Comparison of ENCODE assay signal across 8 cellular contexts in the genomic region with DNA sequence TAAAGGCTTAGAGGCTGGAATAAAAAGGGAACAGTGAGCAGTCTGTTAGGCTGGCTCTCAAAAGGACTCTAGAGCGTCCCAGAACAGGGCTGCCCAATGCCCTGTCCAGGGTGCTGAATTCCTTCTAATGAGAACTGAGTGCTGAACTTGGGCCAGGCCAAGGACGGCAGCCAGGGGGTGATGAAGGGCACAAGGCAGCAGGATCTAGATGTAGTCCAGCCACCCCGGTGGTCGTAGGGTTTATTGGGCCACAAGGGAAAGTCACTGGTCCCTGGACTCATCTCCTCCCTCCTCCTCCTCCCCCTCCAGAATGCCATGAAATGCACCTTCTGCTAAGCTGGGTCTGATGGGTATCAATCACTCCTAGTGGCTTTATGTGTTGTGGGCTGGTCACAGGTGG. TPM values are rescaled to one million over a fixed set of nuclear protein-coding genes. Genes with fewer than 3 reads are reported as not detected.
DNase-seq lines count a peak whose midpoint lies in the region; ATAC-seq and TF ChIP-seq lines count a peak whose summit lies in the region.

No MANE protein-coding gene starts in this region.

- H3K27ac ChIP-seq in ovary (no peak overlapping the region), esophagus muscularis mucosa (replicated peaks in 1 of 4) (no peak overlapping the region)

- TF ChIP-seq CTCF in GM06990 (IDR thresholded peaks at IDR 0.05; ENCODE audit: insufficient read depth, low read length, poor library complexity, severe bottlenecking) (peak; percentile 36), ovary (IDR thresholded peaks at IDR 0.05) (no peak), esophagus muscularis mucosa (IDR thresholded peaks at IDR 0.05) (peak in 1 of 3 experiments; percentile 24)

- no peak for DNase-seq in GM06990 (ENCODE audit: extremely low read depth, insufficient read length)
- peak; percentile 56 for DNase-seq in NCI-H1048 (lab: John Stamatoyannopoulos, UW)
- peak; percentile 14 for DNase-seq in activated T-cell treated with anti-CD3 and anti-CD28 coated beads for 24 hours (ENCODE audit: low read depth)
- DNase-seq in foreskin melanocyte: peak; percentile 70
- DNase-seq in ovary: peak in 4 of 5 donors; percentile 53 to 74 (median 66)
- DNase-seq in esophagus muscularis mucosa (ENCODE audit: extremely low spot score): no peak
- DNase-seq in NK-92 treated with Interleukin-12 subunit alpha and Interleukin-12 subunit beta, amount 100 ng/mL, for 24 hours (lab: John Stamatoyannopoulos, UW): no peak

- intact Hi-C loops in ovary (cut with DNase I) (no loop called here), esophagus muscularis mucosa (cut with DNase I) (no loop called here)

- 0 to 7% (median 2%) methylated on average over 2 to 4 of the region's 4 CpGs for WGBS in ovary, 3 donors
- 17% methylated on average over 4 of the region's 4 CpGs for WGBS in esophagus muscularis mucosa

- no peaks in the 10 kb centered on the region; the same call in 1 of the 2 replicates for H3K27me3 ChIP-seq in GM06990 (replicated peaks; ENCODE audit: control insufficient read depth, insufficient read depth, low read length)
- H3K27me3 ChIP-seq in ovary: no peaks in the 10 kb centered on the region
- H3K27me3 ChIP-seq in esophagus muscularis mucosa: no peaks in the 10 kb centered on the region

- no peak for TF ChIP-seq EP300 in ovary (IDR thresholded peaks at IDR 0.05)
- no peak for TF ChIP-seq EP300 in esophagus muscularis mucosa (IDR thresholded peaks at IDR 0.05)

- no peak for ATAC-seq in HG02938 (IDR thresholded peaks at IDR 0.05; ENCODE audit: unreplicated experiment)

- H3K9me3 ChIP-seq in ovary (no peaks in the 10 kb centered on the region), esophagus muscularis mucosa (no peaks in the 10 kb centered on the region)

- TF ChIP-seq POLR2A in ovary (IDR thresholded peaks at IDR 0.05) (no peak), esophagus muscularis mucosa (IDR thresholded peaks at IDR 0.05; ENCODE audit: low read depth) (no peak)

- H3K4me1 ChIP-seq in ovary (ENCODE audit: insufficient read depth) (no peaks in the 10 kb centered on the region), esophagus muscularis mucosa (no peaks in the 10 kb centered on the region)

- H3K36me3 ChIP-seq in GM06990 (ENCODE audit: control insufficient read depth, insufficient read depth, low read length): no peaks in the 10 kb centered on the region
- H3K36me3 ChIP-seq in ovary: no peaks in the 10 kb centered on the region
- H3K36me3 ChIP-seq in esophagus muscularis mucosa: peaks cover 0 to 3% (median 0%) of the 10 kb centered on the region in 4 donors

- H3K4me3 ChIP-seq in GM06990 (replicated peaks; ENCODE audit: low read depth, low read length) (no peak overlapping the region), ovary (no peak overlapping the region), esophagus muscularis mucosa (no peak overlapping the region)

RNA-seq across cellular contexts. Expression of a gene that starts 19.2 kb away (rescaled TPM):
- 10 to 100 TPM in 5 of 7 donors, 1 to 10 TPM in 2; 5.2 to 23.1 (median 15.4) TPM for total RNA-seq in ovary
- polyA plus RNA-seq in ovary: 1 to 10 TPM; 5.3 to 6.3 TPM
- total RNA-seq in esophagus muscularis mucosa: 10 to 100 TPM in 1 of 4 donors, 1 to 10 TPM in 3; 8.2 to 15.0 (median 8.8) TPM

RNA-seq across cellular contexts. Expression of a gene that starts 30.6 kb away (rescaled TPM):
- total RNA-seq in ovary (10 to 100 TPM; 12.1 to 26.4 (median 16.3) TPM), esophagus muscularis mucosa (10 to 100 TPM in 3 of 4 donors, 1 to 10 TPM in 1; 9.3 to 15.2 (median 12.8) TPM)
- polyA plus RNA-seq in ovary: 10 to 100 TPM; 12.2 to 23.5 TPM

RNA-seq across cellular contexts. Expression of a gene that starts 47.4 kb away (rescaled TPM):
- total RNA-seq in ovary (100 to 1,000 TPM in 5 of 7 donors, 10 to 100 TPM in 2; 32.7 to 175 (median 120) TPM), esophagus muscularis mucosa (100 to 1,000 TPM in 3 of 4 donors, 10 to 100 TPM in 1; 73.7 to 172 (median 129) TPM)
- polyA plus RNA-seq in ovary: 10 to 100 TPM; 22.6 to 26.4 TPM

Comparison
In these comparisons a context has a peak if more than half of its experiments do, and no peak if none do; other contexts are left out.
1. DNase-seq: peak in NCI-H1048 (single experiment), activated T-cell treated with anti-CD3 and anti-CD28 coated beads for 24 hours (single experiment), foreskin melanocyte (single experiment) and ovary (4 of 5); none in GM06990 (single experiment), esophagus muscularis mucosa (single experiment) and NK-92 treated with Interleukin-12 subunit alpha and Interleukin-12 subunit beta, amount 100 ng/mL, for 24 hours (single experiment).